In genomic region chr22:29693671-29694070, GRCh38 we compare ENCODE assay signal across 14 cellular contexts. TPM values are rescaled to one million over a fixed set of nuclear protein-coding genes. Genes with fewer than 3 reads are reported as not detected.
DNase-seq lines count a peak whose midpoint lies in the region; ATAC-seq and TF ChIP-seq lines count a peak whose summit lies in the region.
"Had no signal": no experiment of that assay in that cellular context is flagged by ENCODE, and none has a peak within 500 bp of the region (broad histone marks: within the 10 kb centered on the region; RNA-seq: fewer than 3 reads in every experiment).

No MANE protein-coding gene starts in this region.

- no peak overlapping the region for H3K4me2 ChIP-seq in H9 (ENCODE audit: insufficient read depth, insufficient read length, low read length)
- no peak overlapping the region for H3K4me2 ChIP-seq in SK-N-SH

- H3K23me2 ChIP-seq in H9 (ENCODE audit: insufficient read length, low read depth, low read length, poor library complexity, severe bottlenecking): no peaks in the 10 kb centered on the region

- no peak overlapping the region for H2BK5ac ChIP-seq in H9 (ENCODE audit: insufficient read length, low read length)

- H3K4me3 ChIP-seq in CD4-positive, CD25-positive, alpha-beta regulatory T cell (ENCODE audit: low read depth, low read length): no peak overlapping the region
- H3K4me3 ChIP-seq in fibroblast of the aortic adventitia (ENCODE audit: low read depth, low read length): no peak overlapping the region
- no peak overlapping the region for H3K4me3 ChIP-seq in SK-N-SH (ENCODE audit: low read depth in 2 of 2, low read length in 1 of 2)
- H3K4me3 ChIP-seq: K562 had no signal

- H2BK12ac ChIP-seq in H9 (ENCODE audit: insufficient read length, low read depth, low read length): no peak overlapping the region

- H2BK15ac ChIP-seq in H9 (ENCODE audit: low read depth, low read length): no peak overlapping the region

- no peaks in the 10 kb centered on the region for H3K27me3 Mint-ChIP-seq in CD4-positive, CD25-positive, alpha-beta regulatory T cell
- H3K27me3 Mint-ChIP-seq in nephron progenitor cell (ENCODE audit: low read depth, poor library complexity) (peaks cover 18% of the 10 kb centered on the region), H9 (ENCODE audit: low read depth) (peaks cover 2% of the 10 kb centered on the region; the same call in 1 of the 2 replicates)

- no CpG with 5 or more reads among the region's 9 CpGs for WGBS in H9 (ENCODE audit: extremely low coverage, insufficient read length, low lambda C conversion rate)
- 97% methylated on average over 8 of the region's 9 CpGs for WGBS in SK-N-SH (ENCODE audit: low lambda C conversion rate)

- H3K4ac ChIP-seq in H9 (ENCODE audit: low read depth, low read length): no peak overlapping the region

- H3K27me3 ChIP-seq in CD4-positive, CD25-positive, alpha-beta regulatory T cell (ENCODE audit: control insufficient read depth, insufficient read depth, low read length): no peaks in the 10 kb centered on the region
- H3K27me3 ChIP-seq in H9 (ENCODE audit: insufficient read depth, low read length) (no peaks in the 10 kb centered on the region), SK-N-SH (ENCODE audit: insufficient read depth) (no peaks in the 10 kb centered on the region)

- TF ChIP-seq RAD21 in SK-N-SH (IDR thresholded peaks at IDR 0.05; ENCODE audit: low read length): no peak

- H3F3A ChIP-seq in SK-N-SH (replicated peaks; ENCODE audit: insufficient read depth): no peaks in the 10 kb centered on the region

- H3K9me3 Mint-ChIP-seq in CD4-positive, CD25-positive, alpha-beta regulatory T cell: no peaks in the 10 kb centered on the region
- no peaks in the 10 kb centered on the region for H3K9me3 Mint-ChIP-seq in nephron progenitor cell
- no peaks in the 10 kb centered on the region for H3K9me3 Mint-ChIP-seq in H9

- no peak for TF ChIP-seq EP300 in SK-N-SH (IDR thresholded peaks at IDR 0.05; ENCODE audit: borderline replicate concordance in 1 of 2, low read depth in 1 of 2, low read length in 1 of 2)

- H3K9ac ChIP-seq in H9 (ENCODE audit: extremely low read depth, insufficient read length, low read length) (no peak overlapping the region), SK-N-SH (no peak overlapping the region)

- no peak overlapping the region for H4K8ac ChIP-seq in H9 (replicated peaks; ENCODE audit: insufficient read length, low read depth, low read length)

- no peak overlapping the region for H3K4me3 Mint-ChIP-seq in CD4-positive, CD25-positive, alpha-beta regulatory T cell
- H3K4me3 Mint-ChIP-seq in nephron progenitor cell (no peak overlapping the region), H9 (no peak overlapping the region)

- peaks cover 29% of the 10 kb centered on the region for H3K36me3 ChIP-seq in CD4-positive, CD25-positive, alpha-beta regulatory T cell (ENCODE audit: control insufficient read depth, insufficient read depth, low read length)
- H3K36me3 ChIP-seq in SK-N-SH (replicated peaks in 1 of 2; ENCODE audit: control insufficient read depth in 1 of 2, insufficient read depth in 2 of 2, low read length in 1 of 2): peaks cover 7 to 22% of the 10 kb centered on the region in 2 experiments

- no peak for ATAC-seq in CD4-positive, CD25-positive, alpha-beta regulatory T cell (ENCODE audit: low read depth in 2 of 2)
- ATAC-seq: K562 had no signal

- POLR2A ChIA-PET in SK-N-SH (lab: Yijun Ruan, JAX): interaction anchor here (1.3 kb wide), 2 partner anchors 9 to 17 kb away, joined by 3 to 5 read pairs; no protein-coding TSS in a partner anchor

- no peak overlapping the region for H2AK5ac ChIP-seq in H9 (ENCODE audit: insufficient read length, low read length)

- peak overlapping the region in 2 of 3 donors; percentile 41 to 86 for H3K27ac Mint-ChIP-seq in CD4-positive, CD25-positive, alpha-beta regulatory T cell
- H3K27ac Mint-ChIP-seq in nephron progenitor cell (peak overlapping the region; percentile 36), H9 (no peak overlapping the region)

- H3K4me1 ChIP-seq in CD4-positive, CD25-positive, alpha-beta regulatory T cell (ENCODE audit: control insufficient read depth, insufficient read depth, low read length, poor library complexity, severe bottlenecking): no peaks in the 10 kb centered on the region
- H3K4me1 ChIP-seq in H9 (ENCODE audit: insufficient read depth, low read length) (peaks cover 3% of the 10 kb centered on the region; the same call in 1 of the 2 replicates), SK-N-SH (ENCODE audit: control insufficient read depth in 1 of 2, insufficient read depth in 2 of 2, low read depth in 1 of 2, low read length in 1 of 2) (peaks cover 15 to 79% of the 10 kb centered on the region in 2 experiments)
- H3K4me1 ChIP-seq: Caco-2 had no signal

- TF ChIP-seq CTCF in fibroblast of the aortic adventitia (IDR thresholded peaks at IDR 0.05; ENCODE audit: insufficient read depth, low read length) (no peak), nephron progenitor cell (IDR thresholded peaks at IDR 0.05) (no peak), H9 (conservative IDR thresholded peaks at IDR 0.05) (no peak), SK-N-SH (IDR thresholded peaks at IDR 0.05) (no peak)

- no peak overlapping the region for H3T11ph ChIP-seq in H9 (ENCODE audit: low read length)

- H3K4me1 Mint-ChIP-seq in CD4-positive, CD25-positive, alpha-beta regulatory T cell: peaks cover 3 to 6% (median 4%) of the 10 kb centered on the region in 4 donors
- H3K4me1 Mint-ChIP-seq in nephron progenitor cell: peaks cover 28% of the 10 kb centered on the region
- H3K4me1 Mint-ChIP-seq in H9: peaks cover 41 to 47% of the 10 kb centered on the region in 2 experiments

- H3K79me1 ChIP-seq in H9 (ENCODE audit: insufficient read depth, low read depth, low read length, poor library complexity, severe bottlenecking): no peaks in the 10 kb centered on the region

- H4K91ac ChIP-seq in H9 (ENCODE audit: insufficient read length, low read depth, low read length): no peak overlapping the region

- no peak overlapping the region for H3K14ac ChIP-seq in H9 (ENCODE audit: insufficient read depth, low read length)

- peaks cover 22% of the 10 kb centered on the region for H3K36me3 Mint-ChIP-seq in CD4-positive, CD25-positive, alpha-beta regulatory T cell
- peaks cover 23% of the 10 kb centered on the region for H3K36me3 Mint-ChIP-seq in nephron progenitor cell (ENCODE audit: low read depth)
- peaks cover 8 to 27% (median 12%) of the 10 kb centered on the region in 3 experiments; a peak in 6 of 7 replicates for H3K36me3 Mint-ChIP-seq in H9 (ENCODE audit: insufficient read depth in 1 of 3, low read depth in 3 of 3)

- no peak overlapping the region for H2BK20ac ChIP-seq in H9 (ENCODE audit: low read depth, low read length, poor library complexity, severe bottlenecking)

- H3K9me2 ChIP-seq in SK-N-SH: no peaks in the 10 kb centered on the region

- no peaks in the 10 kb centered on the region for H3K9me3 ChIP-seq in CD4-positive, CD25-positive, alpha-beta regulatory T cell (ENCODE audit: control insufficient read depth in 2 of 2, low read length in 2 of 2)
- no peaks in the 10 kb centered on the region for H3K9me3 ChIP-seq in H9 (ENCODE audit: control insufficient read depth, low read depth, low read length)
- H3K9me3 ChIP-seq in SK-N-SH: no peaks in the 10 kb centered on the region
- H3K9me3 ChIP-seq: Caco-2 had no signal

- no peak overlapping the region for H3K27ac ChIP-seq in CD4-positive, CD25-positive, alpha-beta regulatory T cell (ENCODE audit: insufficient read depth, low read length, poor library complexity, severe bottlenecking)
- H3K27ac ChIP-seq in H9 (ENCODE audit: insufficient read length, low read depth, low read length) (no peak overlapping the region), SK-N-SH (ENCODE audit: low read depth in 2 of 2, low read length in 1 of 2) (no peak overlapping the region)
- H3K27ac ChIP-seq: C4-2B had no signal

- H3K79me2 ChIP-seq in H9 (ENCODE audit: insufficient read depth, low read length): no peaks in the 10 kb centered on the region
- no peaks in the 10 kb centered on the region for H3K79me2 ChIP-seq in SK-N-SH (ENCODE audit: insufficient read depth)

- no peak overlapping the region for H4K5ac ChIP-seq in H9 (ENCODE audit: insufficient read length, low read depth, low read length)

- CTCF ChIA-PET in SK-N-SH (lab: Yijun Ruan, JAX): interaction anchor here (0.6 to 5.9 kb wide), 13 partner anchors 10 to 395 kb away, joined by 3 to 52 read pairs (median 5); no protein-coding TSS in a partner anchor

- H2BK120ac ChIP-seq in H9 (ENCODE audit: low read depth, low read length, poor library complexity, severe bottlenecking): no peak overlapping the region

- H3K18ac ChIP-seq in H9 (ENCODE audit: insufficient read length, low read depth, low read length): no peak overlapping the region

- no peak overlapping the region for H3K23ac ChIP-seq in H9 (ENCODE audit: insufficient read length, low read depth, low read length)

- H4K20me1 ChIP-seq in H9 (ENCODE audit: control insufficient read depth, insufficient read depth, insufficient read length) (no peaks in the 10 kb centered on the region), SK-N-SH (ENCODE audit: insufficient read depth) (peaks cover 8% of the 10 kb centered on the region)

- no peak for DNase-seq in CD4-positive, CD25-positive, alpha-beta regulatory T cell
- DNase-seq in NCI-H1092 (lab: John Stamatoyannopoulos, UW) (peak; percentile 46), fibroblast of the aortic adventitia (ENCODE audit: low read depth) (peak; percentile 50), nephron progenitor cell (no peak), SHP77 treated with DMSO at 0.1 percent for 48 hours (lab: John Stamatoyannopoulos, UW) (no peak), H9 (no peak), SK-N-SH (no peak), kidney glomerular epithelial cell (lab: John Stamatoyannopoulos, UW) (no peak)
- DNase-seq: Caco-2, NCI-H1436, NCI-H226, NCI-H526 had no signal

- H2AFZ ChIP-seq in H9 (ENCODE audit: low read length): no peak overlapping the region
- H2AFZ ChIP-seq in SK-N-SH (ENCODE audit: low read depth): no peak overlapping the region

- no peak overlapping the region for H3K56ac ChIP-seq in H9 (ENCODE audit: insufficient read length, low read depth, low read length)

TF ChIP-seq in SK-N-SH, 30 proteins besides CTCF, POLR2A, EP300 and RAD21 (continues in another document):
- TF ChIP-seq FOSL2 (IDR thresholded peaks at IDR 0.05; ENCODE audit: borderline replicate concordance, low read depth) (no peak), RXRA (IDR thresholded peaks at IDR 0.05; ENCODE audit: borderline replicate concordance, low read depth) (no peak), SMC3 (IDR thresholded peaks at IDR 0.05; ENCODE audit: low read depth, low read length) (no peak), RFX5 (IDR thresholded peaks at IDR 0.05; ENCODE audit: low read length) (no peak)

RNA-seq across cellular contexts. Expression of gene CABP7, which starts 26.1 kb away (rescaled TPM):
- total RNA-seq in CD4-positive, CD25-positive, alpha-beta regulatory T cell: 0.35 TPM
- under 1 TPM; 0.11 to 0.23 (median 0.16) TPM for polyA plus RNA-seq in CD4-positive, CD25-positive, alpha-beta regulatory T cell
- not detected in 2 replicates for total RNA-seq in fibroblast of the aortic adventitia (ENCODE audit: low replicate concordance)
- 0.81 and 0.83 TPM in 2 replicates for total RNA-seq in H9 (2021)
- polyA plus RNA-seq in SK-N-SH (2012; rRNA removed): 0.72 and 0.73 TPM in 2 replicates
- polyA plus RNA-seq in SK-N-SH (2012; cell fraction: cytosol; rRNA removed): 0.42 and 0.55 TPM in 2 replicates
- 1.0 and 1.2 TPM in 2 replicates for polyA plus RNA-seq in SK-N-SH (2012; cell fraction: nucleus; rRNA removed)
- total RNA-seq: Caco-2, K562 had no signal
- polyA plus RNA-seq: K562 had no signal

Comparison
In these comparisons a context has a peak if more than half of its experiments do, and no peak if none do; other contexts are left out.
1. DNase-seq: peak in NCI-H1092 (single experiment) and fibroblast of the aortic adventitia (single experiment); none in CD4-positive, CD25-positive, alpha-beta regulatory T cell (0 of 3), nephron progenitor cell (single experiment), SHP77 treated with DMSO at 0.1 percent for 48 hours (single experiment), H9 (single experiment), SK-N-SH (single experiment) and kidney glomerular epithelial cell (single experiment).
2. H3K27ac Mint-ChIP-seq: peak in CD4-positive, CD25-positive, alpha-beta regulatory T cell (2 of 3) and nephron progenitor cell (single experiment); none in H9 (0 of 3).